In the genomic region with DNA sequence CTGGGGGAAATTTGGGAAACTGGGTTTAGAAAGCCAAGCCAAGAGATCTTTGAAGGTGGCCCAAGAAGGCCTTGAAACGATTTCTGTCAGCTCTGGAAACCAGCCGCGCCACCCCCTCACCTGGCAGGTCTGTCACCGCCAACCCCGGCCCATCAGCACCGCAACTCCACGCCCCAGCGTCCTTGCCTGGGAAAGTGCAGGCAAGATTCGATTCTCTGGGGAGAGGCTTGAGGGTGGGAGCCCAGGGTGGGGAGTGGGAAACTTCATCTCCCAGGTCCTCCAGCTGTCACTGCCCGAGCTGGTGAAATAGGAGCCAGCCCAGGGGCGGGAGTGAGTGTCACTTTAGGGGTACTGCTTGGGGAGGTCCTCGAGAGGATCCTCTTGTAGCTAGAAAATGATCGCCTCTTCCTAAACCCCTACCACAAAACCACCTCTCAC, we compare ENCODE assay signal across 8 cellular contexts. TPM values are rescaled to one million over a fixed set of nuclear protein-coding genes. Genes with fewer than 3 reads are reported as not detected.
A peak's percentile ranks its signal among the peaks of the same experiment; 100 is the strongest.
DNase-seq lines count a peak whose midpoint lies in the region; FAIRE-seq and TF ChIP-seq lines count a peak whose summit lies in the region.

No MANE protein-coding gene starts in this region.

- 0 out of 2 replicates have a peak, but pooled peaks cover 2% of the 10 kb centered on the region for H3K9me3 Mint-ChIP-seq in HFFc6

- no peak overlapping the region for H3K18ac ChIP-seq in trophoblast cell (ENCODE audit: low read length)

- DNase-seq in COLO668 (lab: John Stamatoyannopoulos, UW; ENCODE audit: unreplicated experiment) (peak; percentile 34), HFFc6 (no peak), epithelial cell of esophagus (ENCODE audit: low read depth) (no peak), trophoblast cell (no peak), GM19239 (ENCODE audit: insufficient read length, low spot score) (no peak), 8988T (no peak), activated gamma-delta T cell (lab: John Stamatoyannopoulos, UW) (no peak)

- no peak overlapping the region for H2AK5ac ChIP-seq in trophoblast cell (ENCODE audit: low read length)

- H2AFZ ChIP-seq in OCI-LY3 (ENCODE audit: low read depth, low read length), result 0 out of 2 replicates have a peak overlapping the region, but pooled peaks have one; percentile 12
- H2AFZ ChIP-seq in trophoblast cell (ENCODE audit: insufficient read depth, low read length, poor library complexity), result no peak overlapping the region

- no peak for FAIRE-seq in GM19239 (lab: Jason Lieb, UNC)

- peaks cover 2% of the 10 kb centered on the region; the same call in 1 of the 2 replicates for H3K4me1 Mint-ChIP-seq in HFFc6 (ENCODE audit: low read depth)

- H3K23ac ChIP-seq in trophoblast cell (ENCODE audit: low read length), result no peak overlapping the region

- H3K9me3 ChIP-seq in OCI-LY3 (ENCODE audit: insufficient read depth, low read length) (no peaks in the 10 kb centered on the region), trophoblast cell (ENCODE audit: insufficient read depth, low read depth, low read length) (peaks cover 5% of the 10 kb centered on the region)

- H3K79me2 ChIP-seq in OCI-LY3 (ENCODE audit: low read length) (no peaks in the 10 kb centered on the region), trophoblast cell (ENCODE audit: control insufficient read depth, insufficient read depth, low read length, poor library complexity) (no peaks in the 10 kb centered on the region)

- no peak overlapping the region for H3K14ac ChIP-seq in trophoblast cell (ENCODE audit: low read length)

- no peaks in the 10 kb centered on the region for H3K36me3 ChIP-seq in OCI-LY3 (replicated peaks; ENCODE audit: low read depth, low read length)
- no peaks in the 10 kb centered on the region for H3K36me3 ChIP-seq in trophoblast cell (ENCODE audit: control insufficient read depth in 1 of 2, insufficient read depth in 2 of 2, low read length in 2 of 2)

- H3K4me2 ChIP-seq in OCI-LY3 (ENCODE audit: low read length) (peak overlapping the region; percentile 74), trophoblast cell (ENCODE audit: low read length) (peak overlapping the region; percentile 76)

- H3K27me3 Mint-ChIP-seq in HFFc6 (ENCODE audit: insufficient read depth), result peaks cover 27% of the 10 kb centered on the region

- peak overlapping the region; percentile 41; the same call in 1 of the 2 replicates for H3K9ac ChIP-seq in OCI-LY3 (ENCODE audit: low read length)
- no peak overlapping the region for H3K9ac ChIP-seq in trophoblast cell (ENCODE audit: low read length)

- H3K27me3 ChIP-seq in OCI-LY3 (ENCODE audit: low read depth, low read length) (peaks cover 35% of the 10 kb centered on the region), trophoblast cell (ENCODE audit: insufficient read depth, low read length) (peaks cover 45% of the 10 kb centered on the region)

- no CpG with 5 or more reads among the region's 13 CpGs for WGBS in trophoblast cell (ENCODE audit: extremely low coverage, insufficient coverage, insufficient read length)

- H2BK120ac ChIP-seq in trophoblast cell (ENCODE audit: insufficient read depth, low read length, poor library complexity), result no peak overlapping the region

- H3K27ac ChIP-seq in OCI-LY3 (ENCODE audit: low read length) (no peak overlapping the region), trophoblast cell (ENCODE audit: low read depth, low read length) (no peak overlapping the region)

- H2BK5ac ChIP-seq in trophoblast cell (ENCODE audit: low read depth, low read length, poor library complexity), result no peak overlapping the region

- H3K4me3 ChIP-seq in OCI-LY3 (ENCODE audit: low read length) (peak overlapping the region; percentile 99), epithelial cell of esophagus (ENCODE audit: low read length) (peak overlapping the region; percentile 31), trophoblast cell (ENCODE audit: low read depth, low read length) (peak overlapping the region; percentile 26)

- no peak overlapping the region for H4K12ac ChIP-seq in trophoblast cell (ENCODE audit: low read depth, low read length)

- no peak overlapping the region for H4K91ac ChIP-seq in trophoblast cell (ENCODE audit: low read depth, low read length)

- TF ChIP-seq CTCF in HFFc6 (IDR thresholded peaks at IDR 0.05) (no peak), OCI-LY3 (IDR thresholded peaks at IDR 0.05; ENCODE audit: low read depth, low read length) (no peak), epithelial cell of esophagus (IDR thresholded peaks at IDR 0.05; ENCODE audit: insufficient read depth, low read depth, low read length, missing control alignments) (no peak)

- H2BK12ac ChIP-seq in trophoblast cell (ENCODE audit: low read length), result no peak overlapping the region

- peak overlapping the region; percentile 42 for H3K4me3 Mint-ChIP-seq in HFFc6

- peaks cover 8% of the 10 kb centered on the region for H3K79me1 ChIP-seq in trophoblast cell (ENCODE audit: low read length)

- no peaks in the 10 kb centered on the region for H4K20me1 ChIP-seq in OCI-LY3 (ENCODE audit: insufficient read depth, low read length)

- no peak overlapping the region for H3K27ac Mint-ChIP-seq in HFFc6

- H4K8ac ChIP-seq in trophoblast cell (ENCODE audit: low read depth, low read length), result peak overlapping the region; percentile 41

- no peak overlapping the region for H3K4ac ChIP-seq in trophoblast cell (ENCODE audit: low read depth, low read length)

- peaks cover 2% of the 10 kb centered on the region; the same call in 1 of the 2 replicates for H3K36me3 Mint-ChIP-seq in HFFc6 (ENCODE audit: low read depth)

- H3K4me1 ChIP-seq in OCI-LY3 (ENCODE audit: low read length), result peaks cover 13% of the 10 kb centered on the region
- peaks cover 0 to 11% of the 10 kb centered on the region in 2 experiments for H3K4me1 ChIP-seq in trophoblast cell (ENCODE audit: control insufficient read depth in 1 of 2, insufficient read depth in 2 of 2, low read length in 2 of 2)

RNA-seq across cellular contexts. Expression of a gene that starts 2.2 kb away (rescaled TPM):
- total RNA-seq in HFFc6 (2021; fragmentation: NEBNext Ultra II Directional; extraction: Animal tissue kit (Norgen Biotek cat#: 25700)), result 1 to 10 TPM in 3 of 6 experiments, under 1 TPM in 3; 0.68 to 1.7 (median 1.0) TPM
- 0.72 and 1.0 TPM in 2 replicates for polyA plus RNA-seq in trophoblast cell (2013)

Comparison
In these comparisons a context has a peak if more than half of its experiments do, and no peak if none do; other contexts are left out.
1. H3K4me3 ChIP-seq: peak in every context shown above with its lines; median percentile 99 in OCI-LY3; 31 in epithelial cell of esophagus; 26 in trophoblast cell.